In genomic region chr12:53383258-53383657, GRCh38 we compare ENCODE assay signal across 8 cellular contexts. TPM values are rescaled to one million over a fixed set of nuclear protein-coding genes. Genes with fewer than 3 reads are reported as not detected.
DNase-seq lines count a peak whose midpoint lies in the region; ATAC-seq and TF ChIP-seq lines count a peak whose summit lies in the region.

No MANE protein-coding gene starts in this region.

- peak overlapping the region; percentile 88 to 100 for H3K4me3 Mint-ChIP-seq in activated T-cell treated with anti-CD3 and anti-CD28 coated beads, Interleukin-2, amount 50 U/mL, for 72 hours
- peak overlapping the region; percentile 93 for H3K4me3 Mint-ChIP-seq in activated naive CD8-positive, alpha-beta T cell

- H3K36me3 Mint-ChIP-seq in activated T-cell treated with anti-CD3 and anti-CD28 coated beads, Interleukin-2, amount 50 U/mL, for 72 hours (ENCODE audit: insufficient read depth in 2 of 2), result peaks cover 23 to 45% of the 10 kb centered on the region in 2 donors
- H3K36me3 Mint-ChIP-seq in activated naive CD8-positive, alpha-beta T cell, result peaks cover 18% of the 10 kb centered on the region

- no peak for TF ChIP-seq POLR2A in suprapubic skin (IDR thresholded peaks at IDR 0.05)

- no peaks in the 10 kb centered on the region for H3K9me3 ChIP-seq in suprapubic skin

- peaks cover 74% of the 10 kb centered on the region for H3K4me1 Mint-ChIP-seq in activated T-cell treated with anti-CD3 and anti-CD28 coated beads, Interleukin-2, amount 50 U/mL, for 72 hours (ENCODE audit: low read depth)
- H3K4me1 Mint-ChIP-seq in activated naive CD8-positive, alpha-beta T cell (ENCODE audit: low read depth), result peaks cover 55% of the 10 kb centered on the region

- TF ChIP-seq CTCF in kidney epithelial cell (IDR thresholded peaks at IDR 0.05; ENCODE audit: insufficient read depth, low read length, poor library complexity, severe bottlenecking) (no peak), suprapubic skin (IDR thresholded peaks at IDR 0.05) (no peak)

- H3K4me3 ChIP-seq in kidney epithelial cell (ENCODE audit: low read depth, low read length), result peak overlapping the region; percentile 3
- peak overlapping the region; percentile 77 for H3K4me3 ChIP-seq in suprapubic skin

- WGBS in suprapubic skin, result 61% methylated on average over 2 of the region's 2 CpGs

- H3K4me1 ChIP-seq in suprapubic skin, result peaks cover 83% of the 10 kb centered on the region

- DNase-seq in activated T-cell treated with anti-CD3 and anti-CD28 coated beads, Interleukin-2, amount 50 U/mL, for 72 hours, result no peak
- DNase-seq in activated T-cell treated with anti-CD3 and anti-CD28 coated beads, Interleukin-2, amount 50 U/mL, for 48 hours, result no peak
- DNase-seq in kidney epithelial cell (ENCODE audit: low read depth) (no peak), suprapubic skin (ENCODE audit: low spot score in 2 of 2) (no peak), NCI-H2171 (lab: John Stamatoyannopoulos, UW) (no peak), NCI-H1417 (lab: John Stamatoyannopoulos, UW) (no peak)
- DNase-seq in stimulated activated naive CD4-positive, alpha-beta T cell treated with Interleukin-2 at 50 U/mL for 16 hours (lab: John Stamatoyannopoulos, UW), result no peak

- H3K27me3 Mint-ChIP-seq in activated T-cell treated with anti-CD3 and anti-CD28 coated beads, Interleukin-2, amount 50 U/mL, for 72 hours (ENCODE audit: low read depth), result no peaks in the 10 kb centered on the region
- no peaks in the 10 kb centered on the region for H3K27me3 Mint-ChIP-seq in activated naive CD8-positive, alpha-beta T cell

- no peak for ATAC-seq in activated T-cell treated with anti-CD3 and anti-CD28 coated beads, Interleukin-2, amount 50 U/mL, for 72 hours (replicated peaks in 1 of 2)

- no peak for TF ChIP-seq EP300 in suprapubic skin (IDR thresholded peaks at IDR 0.05)

- H3K27ac Mint-ChIP-seq in activated T-cell treated with anti-CD3 and anti-CD28 coated beads, Interleukin-2, amount 50 U/mL, for 72 hours, result peak overlapping the region; percentile 5
- peak overlapping the region; percentile 38 for H3K27ac Mint-ChIP-seq in activated naive CD8-positive, alpha-beta T cell

- H3K9me3 Mint-ChIP-seq in activated T-cell treated with anti-CD3 and anti-CD28 coated beads, Interleukin-2, amount 50 U/mL, for 72 hours, result no peaks in the 10 kb centered on the region
- no peaks in the 10 kb centered on the region for H3K9me3 Mint-ChIP-seq in activated naive CD8-positive, alpha-beta T cell (ENCODE audit: low read depth)

- H3K27me3 ChIP-seq in kidney epithelial cell (ENCODE audit: control insufficient read depth, insufficient read depth, low read length) (no peaks in the 10 kb centered on the region), suprapubic skin (no peaks in the 10 kb centered on the region)

- no peak overlapping the region for H3K27ac ChIP-seq in suprapubic skin

- H3K36me3 ChIP-seq in kidney epithelial cell (ENCODE audit: control insufficient read depth, insufficient read depth, low read length), result peaks cover 3% of the 10 kb centered on the region
- peaks cover 35% of the 10 kb centered on the region for H3K36me3 ChIP-seq in suprapubic skin

RNA-seq across cellular contexts. Expression of gene SP1, which starts 3.3 kb away (rescaled TPM):
- total RNA-seq in activated T-cell treated with anti-CD3 and anti-CD28 coated beads, Interleukin-2, amount 50 U/mL, for 72 hours, result 100 to 1,000 TPM; 110 to 121 TPM
- 57.3 and 63.9 TPM in 2 replicates for total RNA-seq in kidney epithelial cell
- 100 to 1,000 TPM in 3 of 4 donors, 10 to 100 TPM in 1; 82.5 to 122 (median 111) TPM for total RNA-seq in suprapubic skin

RNA-seq across cellular contexts. Expression of gene AMHR2, which starts 40.4 kb away (rescaled TPM):
- total RNA-seq in activated T-cell treated with anti-CD3 and anti-CD28 coated beads, Interleukin-2, amount 50 U/mL, for 72 hours, result not detected
- total RNA-seq in kidney epithelial cell, result not detected in 2 replicates
- total RNA-seq in suprapubic skin, result under 1 TPM in 1 of 4 donors, not detected in 3; 0.23 TPM

RNA-seq across cellular contexts. Expression of gene SP7, which starts 47.1 kb away (rescaled TPM):
- not detected for total RNA-seq in activated T-cell treated with anti-CD3 and anti-CD28 coated beads, Interleukin-2, amount 50 U/mL, for 72 hours
- total RNA-seq in kidney epithelial cell (not detected in 2 replicates), suprapubic skin (not detected)

RNA-seq across cellular contexts. Expression of gene PRR13, which starts 58.3 kb away (rescaled TPM):
- total RNA-seq in activated T-cell treated with anti-CD3 and anti-CD28 coated beads, Interleukin-2, amount 50 U/mL, for 72 hours, result 100 to 1,000 TPM; 109 to 145 TPM
- total RNA-seq in kidney epithelial cell, result 82.7 and 91.4 TPM in 2 replicates
- 10 to 100 TPM; 40.7 to 77.9 (median 57.4) TPM for total RNA-seq in suprapubic skin
